ENCODE assay signal across 1 cellular context in the genomic region with DNA sequence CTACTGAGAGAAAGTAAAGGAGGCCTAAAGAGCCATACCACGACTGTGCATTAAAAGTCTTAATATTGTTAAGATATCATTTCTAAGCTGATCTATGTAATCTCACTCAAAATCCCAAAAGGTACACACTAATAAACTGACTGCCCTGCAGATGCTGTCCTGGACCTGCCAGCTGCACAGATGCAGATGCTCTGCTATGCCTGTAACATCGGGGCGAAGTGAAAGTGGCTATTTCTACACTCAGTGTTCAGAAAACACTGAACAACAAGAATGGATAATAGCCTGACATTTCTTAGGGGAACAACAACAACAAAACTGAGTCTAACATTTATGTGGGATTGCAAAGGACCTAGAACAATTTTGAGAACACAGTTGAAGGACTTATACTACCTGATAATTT.
TF ChIP-seq lines count a peak whose summit lies in the region.

No MANE protein-coding gene starts in this region.

TF ChIP-seq in SK-N-SH, 30 proteins besides CTCF, POLR2A, EP300 and RAD21 (continued from another document):
- TF ChIP-seq, protein P1, sequence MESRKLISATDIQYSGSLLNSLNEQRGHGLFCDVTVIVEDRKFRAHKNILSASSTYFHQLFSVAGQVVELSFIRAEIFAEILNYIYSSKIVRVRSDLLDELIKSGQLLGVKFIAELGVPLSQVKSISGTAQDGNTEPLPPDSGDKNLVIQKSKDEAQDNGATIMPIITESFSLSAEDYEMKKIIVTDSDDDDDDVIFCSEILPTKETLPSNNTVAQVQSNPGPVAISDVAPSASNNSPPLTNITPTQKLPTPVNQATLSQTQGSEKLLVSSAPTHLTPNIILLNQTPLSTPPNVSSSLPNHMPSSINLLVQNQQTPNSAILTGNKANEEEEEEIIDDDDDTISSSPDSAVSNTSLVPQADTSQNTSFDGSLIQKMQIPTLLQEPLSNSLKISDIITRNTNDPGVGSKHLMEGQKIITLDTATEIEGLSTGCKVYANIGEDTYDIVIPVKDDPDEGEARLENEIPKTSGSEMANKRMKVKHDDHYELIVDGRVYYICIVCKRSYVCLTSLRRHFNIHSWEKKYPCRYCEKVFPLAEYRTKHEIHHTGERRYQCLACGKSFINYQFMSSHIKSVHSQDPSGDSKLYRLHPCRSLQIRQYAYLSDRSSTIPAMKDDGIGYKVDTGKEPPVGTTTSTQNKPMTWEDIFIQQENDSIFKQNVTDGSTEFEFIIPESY (IDR thresholded peaks at IDR 0.05; ENCODE audit: borderline replicate concordance, low read depth): no peak
- no peak for TF ChIP-seq ELF1 (IDR thresholded peaks at IDR 0.05)
- TF ChIP-seq TCF12 (IDR thresholded peaks at IDR 0.05): no peak
- TF ChIP-seq RFX5 (IDR thresholded peaks at IDR 0.05; ENCODE audit: low read length): no peak
- TF ChIP-seq FOXM1 (IDR thresholded peaks at IDR 0.05; ENCODE audit: low read depth): no peak
- TF ChIP-seq MEF2A (IDR thresholded peaks at IDR 0.05; ENCODE audit: borderline replicate concordance, low read depth): no peak
- no peak for TF ChIP-seq NRF1 (IDR thresholded peaks at IDR 0.05; ENCODE audit: low read depth, low read length)
- no peak for TF ChIP-seq MXI1 (IDR thresholded peaks at IDR 0.05; ENCODE audit: low read depth, low read length)
